Comparison of ENCODE assay signal across 8 cellular contexts in the genomic region with DNA sequence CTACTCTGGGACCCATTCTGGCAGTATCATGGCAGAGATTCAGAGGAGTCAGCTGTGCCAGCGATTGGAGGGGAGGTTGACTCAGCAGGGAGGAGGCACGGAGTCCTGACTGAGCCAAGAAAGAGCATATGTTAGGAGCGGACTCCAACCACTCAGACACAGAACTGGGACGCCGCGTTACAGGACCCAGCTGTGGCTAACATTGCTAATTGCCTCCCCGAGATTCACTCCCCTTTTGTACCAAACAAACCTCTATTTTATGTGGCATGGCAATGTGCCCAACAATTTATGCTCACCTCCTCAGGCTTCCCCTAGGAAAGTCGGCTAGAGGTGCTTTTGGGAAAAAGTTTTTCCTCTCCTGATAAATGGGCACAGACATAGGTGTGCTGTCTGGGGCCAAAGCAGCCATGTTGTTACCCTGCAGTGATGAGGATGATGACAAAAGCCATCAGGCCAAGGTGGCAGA. TPM values are rescaled to one million over a fixed set of nuclear protein-coding genes. Genes with fewer than 3 reads are reported as not detected.
A peak's percentile ranks its signal among the peaks of the same experiment; 100 is the strongest.
DNase-seq lines count a peak whose midpoint lies in the region; ATAC-seq and TF ChIP-seq lines count a peak whose summit lies in the region.

No MANE protein-coding gene starts in this region.

- POLR2A ChIA-PET in PC-3 (lab: Charles Lee; ENCODE audit: unreplicated experiment), result no interaction called here

- CTCF ChIA-PET in PC-3 (lab: Charles Lee), result no interaction called here

- H3K79me2 ChIP-seq in PC-3 (ENCODE audit: low read length), result no peaks in the 10 kb centered on the region

- no TSS peak for BruUV-seq in PC-3 (replicated peaks; lab: Mats Ljungman, UMichigan)

- no peak overlapping the region for H3K27ac ChIP-seq in PC-3 (ENCODE audit: low read length)
- H3K27ac ChIP-seq in prostate gland, result peak overlapping the region in 1 of 2 donors; percentile 33

- peak; percentile 94 for ATAC-seq in PC-3
- ATAC-seq in activated CD4-positive, CD25-positive, alpha-beta regulatory T cell treated with anti-CD3 and anti-CD28 coated beads, Interleukin-2, amount 50 U/mL, for 24 hours, result no peak

- H2AFZ ChIP-seq in PC-3 (ENCODE audit: low read length), result peak overlapping the region; percentile 7; the same call in 1 of the 2 replicates

- TF ChIP-seq CTCF in PC-3 (conservative IDR thresholded peaks at IDR 0.05; ENCODE audit: low read depth, low read length), result no peak
- TF ChIP-seq CTCF in fibroblast of the aortic adventitia (IDR thresholded peaks at IDR 0.05; ENCODE audit: insufficient read depth, low read length), result no peak
- no peak for TF ChIP-seq CTCF in prostate gland (IDR thresholded peaks at IDR 0.05)

- H3K9ac ChIP-seq in PC-3 (ENCODE audit: low read length), result no peak overlapping the region

- H4K20me1 ChIP-seq in PC-3 (ENCODE audit: low read length), result no peaks in the 10 kb centered on the region

- TF ChIP-seq POLR2A in prostate gland (IDR thresholded peaks at IDR 0.05), result no peak

- H3K4me3 ChIP-seq in PC-3 (ENCODE audit: low read length) (no peak overlapping the region), fibroblast of the aortic adventitia (ENCODE audit: low read depth, low read length) (no peak overlapping the region), prostate gland (no peak overlapping the region)

- H3K27me3 ChIP-seq in PC-3 (ENCODE audit: low read length), result no peaks in the 10 kb centered on the region
- no peaks in the 10 kb centered on the region for H3K27me3 ChIP-seq in prostate gland (replicated peaks; ENCODE audit: insufficient read depth)

- 10% methylated on average over 8 of the region's 8 CpGs for WGBS in prostate gland

- DNase-seq in EH (ENCODE audit: low read depth), result peak; percentile 81
- DNase-seq in PC-3, result peak; percentile 55
- peak; percentile 90 for DNase-seq in fibroblast of the aortic adventitia (ENCODE audit: low read depth)
- peak; percentile 60 for DNase-seq in prostate gland (ENCODE audit: low spot score)
- DNase-seq in DMS114 treated with DMSO at 0.1 percent for 48 hours (lab: John Stamatoyannopoulos, UW; ENCODE audit: unreplicated experiment), result no peak
- no peak for DNase-seq in activated CD4-positive, alpha-beta T cell treated with anti-CD3 and anti-CD28 coated beads, Interleukin-2, amount 50 U/mL, for 48 hours
- DNase-seq in 8988T, result no peak

- intact Hi-C loops in PC-3 (cut with micrococcal nuclease) (no loop called here), prostate gland (cut with DNase I) (no loop called here)

- H3K4me2 ChIP-seq in PC-3 (ENCODE audit: low read length), result peak overlapping the region; percentile 2; the same call in 1 of the 2 replicates

- H3K36me3 ChIP-seq in PC-3 (ENCODE audit: low read depth, low read length) (no peaks in the 10 kb centered on the region), prostate gland (no peaks in the 10 kb centered on the region)

- no peaks in the 10 kb centered on the region for H3F3A ChIP-seq in PC-3 (ENCODE audit: low read length, unreplicated experiment)

- H3K9me3 ChIP-seq in PC-3 (ENCODE audit: low read length) (no peaks in the 10 kb centered on the region), prostate gland (no peaks in the 10 kb centered on the region)

- no peaks in the 10 kb centered on the region for H3K9me2 ChIP-seq in PC-3 (replicated peaks; ENCODE audit: low read length)

- no peaks in the 10 kb centered on the region for H3K4me1 ChIP-seq in PC-3 (ENCODE audit: insufficient read depth, low read length)
- H3K4me1 ChIP-seq in prostate gland (replicated peaks), result no peaks in the 10 kb centered on the region

RNA-seq across cellular contexts. Expression of gene CLIP1, which starts 15.2 kb away (rescaled TPM):
- total RNA-seq in PC-3 (2014; rRNA removed) (46.4 and 57.9 TPM in 2 replicates), fibroblast of the aortic adventitia (ENCODE audit: low replicate concordance) (80.3 and 121 TPM in 2 replicates), prostate gland (10 to 100 TPM; 59.9 to 84.1 TPM)

Comparison
In these comparisons a context has a peak if more than half of its experiments do, and no peak if none do; other contexts are left out.
1. DNase-seq: peak in EH (single experiment), PC-3 (single experiment), fibroblast of the aortic adventitia (single experiment) and prostate gland (single experiment); none in DMS114 treated with DMSO at 0.1 percent for 48 hours (single experiment), activated CD4-positive, alpha-beta T cell treated with anti-CD3 and anti-CD28 coated beads, Interleukin-2, amount 50 U/mL, for 48 hours (0 of 2) and 8988T (single experiment).